Comparison of ENCODE assay signal across 8 cellular contexts in the genomic region with DNA sequence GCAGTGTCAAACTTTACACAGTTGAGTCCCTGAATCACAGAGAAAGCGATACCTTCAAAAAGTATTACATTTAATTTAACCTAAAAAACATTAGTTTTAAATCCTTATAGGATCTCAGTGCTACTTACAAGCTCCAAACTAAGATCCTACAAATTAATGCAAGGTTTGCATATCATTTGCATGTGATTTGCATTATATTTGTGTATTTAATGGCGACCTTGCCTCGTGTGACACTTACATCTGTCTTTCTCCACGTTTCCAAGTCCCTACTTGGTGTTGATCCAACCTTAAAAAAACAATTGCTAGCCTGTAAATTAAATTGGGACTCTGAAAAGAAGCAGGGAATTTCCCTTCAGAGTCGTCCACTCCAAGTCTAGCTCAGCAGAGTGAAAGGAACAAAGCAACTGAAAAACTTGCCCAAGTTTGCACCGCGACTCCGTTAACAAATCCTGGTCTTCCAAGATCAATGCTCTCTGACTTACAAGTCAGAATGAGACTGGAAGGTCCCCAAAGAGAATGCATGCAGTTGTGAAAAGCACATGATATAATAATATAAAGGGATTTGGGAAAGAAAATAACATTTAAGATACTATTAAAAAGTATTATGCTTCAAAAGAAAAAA. TPM values are rescaled to one million over a fixed set of nuclear protein-coding genes. Genes with fewer than 3 reads are reported as not detected.
DNase-seq lines count a peak whose midpoint lies in the region; ATAC-seq and TF ChIP-seq lines count a peak whose summit lies in the region.

No MANE protein-coding gene starts in this region.

- ATAC-seq in natural killer cell (no peak), GM21723 (IDR thresholded peaks at IDR 0.05; ENCODE audit: unreplicated experiment) (no peak), HG03135 (IDR thresholded peaks at IDR 0.05; ENCODE audit: unreplicated experiment) (no peak), HG02870 (IDR thresholded peaks at IDR 0.05; ENCODE audit: unreplicated experiment) (no peak)

- no peaks in the 10 kb centered on the region for H3K27me3 Mint-ChIP-seq in natural killer cell (ENCODE audit: low read depth in 2 of 2)

- H3K36me3 Mint-ChIP-seq in natural killer cell, result no peaks in the 10 kb centered on the region

- H3K4me1 Mint-ChIP-seq in natural killer cell, result peaks cover 47 to 57% of the 10 kb centered on the region in 2 donors

- H3K9me3 Mint-ChIP-seq in natural killer cell, result no peaks in the 10 kb centered on the region

- H3K4me3 ChIP-seq in AG09309 (ENCODE audit: control insufficient read depth, low read depth, low read length) (peak overlapping the region; percentile 25), choroid plexus epithelial cell (ENCODE audit: low read depth, low read length) (peak overlapping the region; percentile 35)
- H3K4me3 ChIP-seq in Jurkat, Clone E6-1 (ENCODE audit: low read length), result peak overlapping the region; percentile 82

- intact Hi-C loops in natural killer cell (cut with micrococcal nuclease), result loop anchor here (1.0 kb wide), 3 partner anchors 25 to 49 kb away; no protein-coding TSS in a partner anchor

- no peak for TF ChIP-seq CTCF in AG09309 (IDR thresholded peaks at IDR 0.05; ENCODE audit: control insufficient read depth, insufficient read depth, low read depth, low read length, missing control alignments)
- TF ChIP-seq CTCF in choroid plexus epithelial cell (conservative IDR thresholded peaks at IDR 0.05; ENCODE audit: low read depth, low read length), result no peak
- no peak for TF ChIP-seq CTCF in natural killer cell (IDR thresholded peaks at IDR 0.05)

- H3K4me3 Mint-ChIP-seq in natural killer cell, result peak overlapping the region; percentile 98

- DNase-seq in AG09309 (ENCODE audit: low read depth) (no peak), choroid plexus epithelial cell (ENCODE audit: low read depth) (no peak), natural killer cell (no peak), NCI-H2196 treated with DMSO at 0.1 percent for 48 hours (lab: John Stamatoyannopoulos, UW; ENCODE audit: unreplicated experiment) (no peak)
- DNase-seq in Jurkat, Clone E6-1 (ENCODE audit: low read depth, low spot score), result no peak

- peak overlapping the region; percentile 95 to 97 for H3K27ac Mint-ChIP-seq in natural killer cell

RNA-seq across cellular contexts. Expression of gene FAM117A, which starts 0.7 kb away (rescaled TPM):
- 30.8 TPM for polyA plus RNA-seq in Jurkat, Clone E6-1 (2012; ENCODE audit: insufficient read depth, insufficient read length)
- 10 to 100 TPM; 55.2 to 88.4 (median 79.2) TPM for total RNA-seq in natural killer cell

RNA-seq across cellular contexts. Expression of gene KAT7, which starts 23.8 kb away (rescaled TPM):
- polyA plus RNA-seq in Jurkat, Clone E6-1 (2012; ENCODE audit: insufficient read depth, insufficient read length), result 53.9 TPM
- 100 to 1,000 TPM; 195 to 231 (median 213) TPM for total RNA-seq in natural killer cell

RNA-seq across cellular contexts. Expression of gene SLC35B1, which starts 56.9 kb away (rescaled TPM):
- polyA plus RNA-seq in Jurkat, Clone E6-1 (2012; ENCODE audit: insufficient read depth, insufficient read length), result 95.8 TPM
- 100 to 1,000 TPM in 1 of 3 donors, 10 to 100 TPM in 2; 74.0 to 121 (median 90.2) TPM for total RNA-seq in natural killer cell

Comparison
In these comparisons a context has a peak if more than half of its experiments do, and no peak if none do; other contexts are left out.
1. H3K4me3 ChIP-seq: peak in every context shown above with its lines; median percentile 82 in Jurkat, Clone E6-1; 35 in choroid plexus epithelial cell; 25 in AG09309.